Comparison of ENCODE assay signal across 1 cellular context in the genomic region with DNA sequence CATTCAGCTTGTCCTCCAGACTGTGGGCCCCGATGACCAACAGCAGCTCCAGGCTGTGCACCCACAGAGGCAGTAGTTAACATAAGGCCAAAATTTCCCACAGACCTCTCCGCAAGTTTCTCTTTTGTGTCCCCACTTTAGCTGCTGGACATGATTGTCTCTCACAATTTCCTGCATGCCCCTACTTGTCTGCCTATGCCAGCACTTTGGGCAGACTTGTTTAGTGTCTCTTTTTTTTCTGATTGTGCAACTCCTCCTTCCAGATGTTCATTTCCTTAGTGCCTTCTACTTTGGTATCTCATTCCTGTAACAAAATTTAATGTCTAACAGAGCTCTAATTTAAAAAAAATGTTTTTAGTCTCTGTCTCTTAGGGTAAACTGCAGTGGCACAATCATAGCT.
TF ChIP-seq lines count a peak whose summit lies in the region.

No MANE protein-coding gene starts in this region.

TF ChIP-seq in WTC11, 78 proteins besides CTCF, POLR2A, EP300 and RAD21 (continued from another document):
- TF ChIP-seq, protein P1, sequence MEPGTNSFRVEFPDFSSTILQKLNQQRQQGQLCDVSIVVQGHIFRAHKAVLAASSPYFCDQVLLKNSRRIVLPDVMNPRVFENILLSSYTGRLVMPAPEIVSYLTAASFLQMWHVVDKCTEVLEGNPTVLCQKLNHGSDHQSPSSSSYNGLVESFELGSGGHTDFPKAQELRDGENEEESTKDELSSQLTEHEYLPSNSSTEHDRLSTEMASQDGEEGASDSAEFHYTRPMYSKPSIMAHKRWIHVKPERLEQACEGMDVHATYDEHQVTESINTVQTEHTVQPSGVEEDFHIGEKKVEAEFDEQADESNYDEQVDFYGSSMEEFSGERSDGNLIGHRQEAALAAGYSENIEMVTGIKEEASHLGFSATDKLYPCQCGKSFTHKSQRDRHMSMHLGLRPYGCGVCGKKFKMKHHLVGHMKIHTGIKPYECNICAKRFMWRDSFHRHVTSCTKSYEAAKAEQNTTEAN (CRISPR knock-in tag; IDR thresholded peaks at IDR 0.05): no peak
- no peak for TF ChIP-seq NFYB (CRISPR knock-in tag; conservative IDR thresholded peaks at IDR 0.05; ENCODE audit: low read depth)
- TF ChIP-seq OVOL2 (CRISPR knock-in tag; IDR thresholded peaks at IDR 0.05; ENCODE audit: borderline replicate concordance): no peak
- TF ChIP-seq, protein P2, sequence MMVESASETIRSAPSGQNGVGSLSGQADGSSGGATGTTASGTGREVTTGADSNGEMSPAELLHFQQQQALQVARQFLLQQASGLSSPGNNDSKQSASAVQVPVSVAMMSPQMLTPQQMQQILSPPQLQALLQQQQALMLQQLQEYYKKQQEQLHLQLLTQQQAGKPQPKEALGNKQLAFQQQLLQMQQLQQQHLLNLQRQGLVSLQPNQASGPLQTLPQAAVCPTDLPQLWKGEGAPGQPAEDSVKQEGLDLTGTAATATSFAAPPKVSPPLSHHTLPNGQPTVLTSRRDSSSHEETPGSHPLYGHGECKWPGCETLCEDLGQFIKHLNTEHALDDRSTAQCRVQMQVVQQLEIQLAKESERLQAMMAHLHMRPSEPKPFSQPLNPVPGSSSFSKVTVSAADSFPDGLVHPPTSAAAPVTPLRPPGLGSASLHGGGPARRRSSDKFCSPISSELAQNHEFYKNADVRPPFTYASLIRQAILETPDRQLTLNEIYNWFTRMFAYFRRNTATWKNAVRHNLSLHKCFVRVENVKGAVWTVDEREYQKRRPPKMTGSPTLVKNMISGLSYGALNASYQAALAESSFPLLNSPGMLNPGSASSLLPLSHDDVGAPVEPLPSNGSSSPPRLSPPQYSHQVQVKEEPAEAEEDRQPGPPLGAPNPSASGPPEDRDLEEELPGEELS (CRISPR knock-in tag; IDR thresholded peaks at IDR 0.05): no peak
- no peak for TF ChIP-seq PRRX2 (CRISPR knock-in tag; IDR thresholded peaks at IDR 0.05)
- TF ChIP-seq ZNF317 (CRISPR knock-in tag; IDR thresholded peaks at IDR 0.05; ENCODE audit: borderline replicate concordance, low read depth): no peak
- TF ChIP-seq ESRRA (CRISPR knock-in tag; IDR thresholded peaks at IDR 0.05; ENCODE audit: borderline replicate concordance): no peak
- TF ChIP-seq, protein P3, sequence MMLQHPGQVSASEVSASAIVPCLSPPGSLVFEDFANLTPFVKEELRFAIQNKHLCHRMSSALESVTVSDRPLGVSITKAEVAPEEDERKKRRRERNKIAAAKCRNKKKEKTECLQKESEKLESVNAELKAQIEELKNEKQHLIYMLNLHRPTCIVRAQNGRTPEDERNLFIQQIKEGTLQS (CRISPR knock-in tag; conservative IDR thresholded peaks at IDR 0.05): no peak
- TF ChIP-seq ZNF263 (CRISPR knock-in tag; IDR thresholded peaks at IDR 0.05; ENCODE audit: low read depth): no peak
TF ChIP-seq in WTC11: peak in this region for 0.
